2 cellular contexts compared by ENCODE assay signal in the genomic region with DNA sequence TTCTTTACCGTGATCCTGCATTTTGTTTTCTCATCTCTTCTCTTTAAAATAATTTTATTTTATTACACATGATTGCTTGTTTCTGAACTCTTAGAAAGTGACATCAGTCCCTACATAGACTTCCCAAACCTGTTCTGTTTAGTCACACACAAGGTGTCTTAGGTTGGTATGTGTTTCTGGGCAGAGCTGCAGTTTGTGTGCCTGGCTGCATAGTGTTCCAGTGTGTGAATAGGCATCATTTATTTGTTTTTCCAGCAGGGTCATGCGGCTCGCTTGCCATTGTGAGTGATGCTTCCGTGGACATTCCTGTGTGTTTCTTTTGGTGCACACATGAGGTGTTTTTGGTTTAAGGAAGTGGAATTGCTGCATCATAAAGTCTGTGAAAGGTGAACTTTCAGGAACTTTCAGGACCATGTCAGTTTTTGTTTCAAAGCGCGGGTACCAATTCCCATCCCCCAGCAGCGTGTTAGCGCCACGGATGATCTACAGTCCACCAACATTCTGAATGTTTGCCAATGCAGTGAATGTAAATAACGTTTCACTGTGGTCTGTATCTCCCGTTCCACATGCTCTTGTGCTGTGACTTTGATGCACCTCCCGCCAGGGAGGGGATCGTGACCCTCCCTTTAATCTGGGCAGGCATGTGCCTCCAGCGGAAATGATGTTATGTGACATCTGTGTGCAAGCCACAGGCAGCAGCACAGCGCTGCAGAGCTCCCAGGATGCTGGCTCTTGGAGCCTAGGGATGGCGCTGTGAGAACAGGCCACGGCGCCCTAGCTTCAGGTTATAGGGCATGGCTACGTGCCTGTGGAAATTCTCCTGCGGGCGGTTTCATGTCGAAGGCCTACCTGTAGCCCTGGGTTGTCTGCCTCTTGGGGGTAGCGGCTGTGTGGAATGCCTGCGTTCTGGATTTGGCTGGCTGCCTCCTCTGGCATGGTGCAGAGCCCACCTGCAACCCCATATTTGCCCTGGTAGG.
TF ChIP-seq lines count a peak whose summit lies in the region.

No MANE protein-coding gene starts in this region.

TF ChIP-seq in SK-N-SH, 30 proteins besides CTCF, POLR2A, EP300 and RAD21 (continued from another document):
- TF ChIP-seq ELF1 (IDR thresholded peaks at IDR 0.05) (no peak), FOSL2 (IDR thresholded peaks at IDR 0.05; ENCODE audit: borderline replicate concordance, low read depth) (no peak), TAF1 (IDR thresholded peaks at IDR 0.05; ENCODE audit: borderline replicate concordance, low read depth, low read length) (no peak), RFX5 (IDR thresholded peaks at IDR 0.05; ENCODE audit: low read length) (no peak), TEAD4 (IDR thresholded peaks at IDR 0.05; ENCODE audit: borderline replicate concordance, insufficient read depth) (no peak), MEF2A (IDR thresholded peaks at IDR 0.05; ENCODE audit: borderline replicate concordance, low read depth) (no peak), FOXM1 (IDR thresholded peaks at IDR 0.05; ENCODE audit: low read depth) (no peak), SIN3A (IDR thresholded peaks at IDR 0.05; ENCODE audit: borderline replicate concordance, low read depth, low read length) (no peak)
- TF ChIP-seq, protein P1, sequence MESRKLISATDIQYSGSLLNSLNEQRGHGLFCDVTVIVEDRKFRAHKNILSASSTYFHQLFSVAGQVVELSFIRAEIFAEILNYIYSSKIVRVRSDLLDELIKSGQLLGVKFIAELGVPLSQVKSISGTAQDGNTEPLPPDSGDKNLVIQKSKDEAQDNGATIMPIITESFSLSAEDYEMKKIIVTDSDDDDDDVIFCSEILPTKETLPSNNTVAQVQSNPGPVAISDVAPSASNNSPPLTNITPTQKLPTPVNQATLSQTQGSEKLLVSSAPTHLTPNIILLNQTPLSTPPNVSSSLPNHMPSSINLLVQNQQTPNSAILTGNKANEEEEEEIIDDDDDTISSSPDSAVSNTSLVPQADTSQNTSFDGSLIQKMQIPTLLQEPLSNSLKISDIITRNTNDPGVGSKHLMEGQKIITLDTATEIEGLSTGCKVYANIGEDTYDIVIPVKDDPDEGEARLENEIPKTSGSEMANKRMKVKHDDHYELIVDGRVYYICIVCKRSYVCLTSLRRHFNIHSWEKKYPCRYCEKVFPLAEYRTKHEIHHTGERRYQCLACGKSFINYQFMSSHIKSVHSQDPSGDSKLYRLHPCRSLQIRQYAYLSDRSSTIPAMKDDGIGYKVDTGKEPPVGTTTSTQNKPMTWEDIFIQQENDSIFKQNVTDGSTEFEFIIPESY (IDR thresholded peaks at IDR 0.05; ENCODE audit: borderline replicate concordance, low read depth) = no peak
- TF ChIP-seq, protein P2, sequence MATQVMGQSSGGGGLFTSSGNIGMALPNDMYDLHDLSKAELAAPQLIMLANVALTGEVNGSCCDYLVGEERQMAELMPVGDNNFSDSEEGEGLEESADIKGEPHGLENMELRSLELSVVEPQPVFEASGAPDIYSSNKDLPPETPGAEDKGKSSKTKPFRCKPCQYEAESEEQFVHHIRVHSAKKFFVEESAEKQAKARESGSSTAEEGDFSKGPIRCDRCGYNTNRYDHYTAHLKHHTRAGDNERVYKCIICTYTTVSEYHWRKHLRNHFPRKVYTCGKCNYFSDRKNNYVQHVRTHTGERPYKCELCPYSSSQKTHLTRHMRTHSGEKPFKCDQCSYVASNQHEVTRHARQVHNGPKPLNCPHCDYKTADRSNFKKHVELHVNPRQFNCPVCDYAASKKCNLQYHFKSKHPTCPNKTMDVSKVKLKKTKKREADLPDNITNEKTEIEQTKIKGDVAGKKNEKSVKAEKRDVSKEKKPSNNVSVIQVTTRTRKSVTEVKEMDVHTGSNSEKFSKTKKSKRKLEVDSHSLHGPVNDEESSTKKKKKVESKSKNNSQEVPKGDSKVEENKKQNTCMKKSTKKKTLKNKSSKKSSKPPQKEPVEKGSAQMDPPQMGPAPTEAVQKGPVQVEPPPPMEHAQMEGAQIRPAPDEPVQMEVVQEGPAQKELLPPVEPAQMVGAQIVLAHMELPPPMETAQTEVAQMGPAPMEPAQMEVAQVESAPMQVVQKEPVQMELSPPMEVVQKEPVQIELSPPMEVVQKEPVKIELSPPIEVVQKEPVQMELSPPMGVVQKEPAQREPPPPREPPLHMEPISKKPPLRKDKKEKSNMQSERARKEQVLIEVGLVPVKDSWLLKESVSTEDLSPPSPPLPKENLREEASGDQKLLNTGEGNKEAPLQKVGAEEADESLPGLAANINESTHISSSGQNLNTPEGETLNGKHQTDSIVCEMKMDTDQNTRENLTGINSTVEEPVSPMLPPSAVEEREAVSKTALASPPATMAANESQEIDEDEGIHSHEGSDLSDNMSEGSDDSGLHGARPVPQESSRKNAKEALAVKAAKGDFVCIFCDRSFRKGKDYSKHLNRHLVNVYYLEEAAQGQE (IDR thresholded peaks at IDR 0.05; ENCODE audit: low read depth, low read length) = no peak
- TF ChIP-seq, protein P3, sequence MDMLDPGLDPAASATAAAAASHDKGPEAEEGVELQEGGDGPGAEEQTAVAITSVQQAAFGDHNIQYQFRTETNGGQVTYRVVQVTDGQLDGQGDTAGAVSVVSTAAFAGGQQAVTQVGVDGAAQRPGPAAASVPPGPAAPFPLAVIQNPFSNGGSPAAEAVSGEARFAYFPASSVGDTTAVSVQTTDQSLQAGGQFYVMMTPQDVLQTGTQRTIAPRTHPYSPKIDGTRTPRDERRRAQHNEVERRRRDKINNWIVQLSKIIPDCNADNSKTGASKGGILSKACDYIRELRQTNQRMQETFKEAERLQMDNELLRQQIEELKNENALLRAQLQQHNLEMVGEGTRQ (IDR thresholded peaks at IDR 0.05; ENCODE audit: borderline replicate concordance, low read depth, low read length) = no peak

TF ChIP-seq in SK-N-SH treated with all-trans-retinoic acid at 6 μM for 48 hours, 23 proteins besides CTCF, POLR2A, EP300 and RAD21 (continued from another document):
- TF ChIP-seq ZFP30 (CRISPR knock-in tag; IDR thresholded peaks at IDR 0.05) (no peak), TCF4 (CRISPR knock-in tag; IDR thresholded peaks at IDR 0.05; ENCODE audit: borderline replicate concordance) (no peak)
